In the genomic region with DNA sequence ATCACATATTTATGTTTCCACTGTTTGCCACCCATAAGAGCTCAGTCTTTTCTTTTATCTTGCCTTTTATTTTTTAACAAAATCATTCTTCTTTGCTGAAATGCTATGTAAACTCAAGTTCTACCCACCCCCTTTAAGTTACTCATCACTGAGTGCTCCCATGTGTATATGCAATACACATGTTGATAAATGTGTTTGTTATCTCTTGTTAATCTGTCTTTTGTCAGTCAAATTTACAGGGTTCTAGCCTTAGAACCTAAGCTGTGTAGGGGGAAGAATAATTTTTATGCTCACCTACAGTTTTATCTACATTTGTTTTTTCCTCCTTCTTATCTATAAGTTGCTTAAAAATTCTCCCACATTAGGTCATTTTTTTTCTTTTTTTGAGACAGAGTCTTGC, we compare ENCODE assay signal across 30 cellular contexts.
"Had no signal": no experiment of that assay in that cellular context is flagged by ENCODE, and none has a peak within 500 bp of the region (broad histone marks: within the 10 kb centered on the region; RNA-seq: fewer than 3 reads in every experiment).

No MANE protein-coding gene starts in this region.

- H3K27ac Mint-ChIP-seq: activated B cell treated with CpG ODN at 0.5 μM for 24 hours; activated CD8-positive, alpha-beta T cell treated with anti-CD3 and anti-CD28 coated beads for 36 hours; activated naive CD8-positive, alpha-beta T cell; activated T-helper 17 cell treated with anti-CD3 and anti-CD28 coated beads, Interleukin-2, amount 50 U/mL, for 72 hours; effector memory CD8-positive, alpha-beta T cell; T-helper 17 cell; T-helper 2 cell treated with Interferon-gamma antibody and Interleukin-4, amounts not matched to agents 5 μg/mL and 100 μg/mL, for 36 hours had no signal

- H3K9me3 ChIP-seq: body of pancreas had no signal

- H3K4me1 Mint-ChIP-seq: activated B cell treated with CpG ODN at 0.5 μM for 24 hours; activated T-helper 17 cell treated with anti-CD3 and anti-CD28 coated beads, Interleukin-2, amount 50 U/mL, for 72 hours; T-helper 17 cell had no signal

- H3K4me1 ChIP-seq: body of pancreas, esophagus muscularis mucosa, heart left ventricle had no signal

- DNase-seq: activated B cell treated with CpG ODN at 0.5 μM for 24 hours; activated CD4-positive, alpha-beta T cell treated with anti-CD3 and anti-CD28 coated beads for 48 hours; activated CD4-positive, alpha-beta T cell treated with anti-CD3 and anti-CD28 coated beads, Interleukin-2, amount 50 U/mL, for 1 hour; activated CD4-positive, alpha-beta T cell treated with anti-CD3 and anti-CD28 coated beads, Interleukin-2, amount 50 U/mL, for 48 hours; activated CD8-positive, alpha-beta memory T cell treated with anti-CD3 and anti-CD28 coated beads for 24 hours; activated CD8-positive, alpha-beta T cell treated with anti-CD3 and anti-CD28 coated beads for 36 hours; activated effector memory CD4-positive, alpha-beta T cell treated with Interleukin-2 at 50 U/mL for 16 hours; activated gamma-delta T cell treated with Interleukin-2 at 50 U/mL for 16 hours; activated naive CD4-positive, alpha-beta T cell treated with anti-CD3 and anti-CD28 coated beads, Interleukin-2, amount 50 U/mL, for 16 hours; activated naive CD4-positive, alpha-beta T cell treated with Interleukin-2 at 50 U/mL for 16 hours; activated T-cell treated with anti-CD3 and anti-CD28 coated beads, Interleukin-2, amount 50 U/mL, for 4 hours; amygdala; aorta; body of pancreas; caudate nucleus; cortex of kidney; dermis blood vessel endothelial cell; effector CD4-positive, alpha-beta T cell; effector memory CD8-positive, alpha-beta T cell; erythroblast; foreskin fibroblast; heart left ventricle; T-helper 1 cell; T-helper 17 cell; T1000; WERI-Rb-1 had no signal

- H3K27ac ChIP-seq: body of pancreas, esophagus muscularis mucosa, heart left ventricle, WERI-Rb-1 had no signal

- H3K4me3 ChIP-seq: body of pancreas, esophagus muscularis mucosa, heart left ventricle had no signal

- H3K36me3 ChIP-seq: esophagus muscularis mucosa, heart left ventricle, WERI-Rb-1 had no signal

- H3K4me3 Mint-ChIP-seq: activated B cell treated with CpG ODN at 0.5 μM for 24 hours; activated CD8-positive, alpha-beta T cell treated with anti-CD3 and anti-CD28 coated beads for 36 hours; activated naive CD8-positive, alpha-beta T cell; activated T-cell treated with anti-CD3 and anti-CD28 coated beads, Interleukin-2, amount 50 U/mL, for 4 hours; activated T-helper 17 cell treated with anti-CD3 and anti-CD28 coated beads, Interleukin-2, amount 50 U/mL, for 72 hours; effector memory CD8-positive, alpha-beta T cell; T-helper 17 cell; T-helper 2 cell treated with Interferon-gamma antibody and Interleukin-4, amounts not matched to agents 5 μg/mL and 100 μg/mL, for 36 hours had no signal

- H3K27me3 Mint-ChIP-seq: activated B cell treated with CpG ODN at 0.5 μM for 24 hours; activated CD8-positive, alpha-beta T cell treated with anti-CD3 and anti-CD28 coated beads for 36 hours; activated naive CD8-positive, alpha-beta T cell; activated T-helper 17 cell treated with anti-CD3 and anti-CD28 coated beads, Interleukin-2, amount 50 U/mL, for 72 hours; effector memory CD8-positive, alpha-beta T cell; T-helper 17 cell had no signal

- H3K27me3 ChIP-seq: body of pancreas, esophagus muscularis mucosa, heart left ventricle had no signal

- H3K36me3 Mint-ChIP-seq: activated naive CD8-positive, alpha-beta T cell had no signal
